2 cellular contexts compared by ENCODE assay signal in genomic region chr6:1780468-1780867, GRCh38.
TF ChIP-seq lines count a peak whose summit lies in the region.

No MANE protein-coding gene starts in this region.

TF ChIP-seq in HepG2, 621 proteins besides CTCF, POLR2A, EP300 and RAD21 (continues in another document):
- no peak for TF ChIP-seq GTF3A (CRISPR knock-in tag; conservative IDR thresholded peaks at IDR 0.05)
- TF ChIP-seq STAT5B (CRISPR knock-in tag; IDR thresholded peaks at IDR 0.05): no peak
- TF ChIP-seq ARHGAP35 (CRISPR knock-in tag; IDR thresholded peaks at IDR 0.05; ENCODE audit: borderline replicate concordance): no peak
- no peak for TF ChIP-seq ZNF276 (CRISPR knock-in tag; IDR thresholded peaks at IDR 0.05; ENCODE audit: low read depth)
- TF ChIP-seq UBTF (CRISPR knock-in tag; IDR thresholded peaks at IDR 0.05): no peak
- TF ChIP-seq FOXA1 (IDR thresholded peaks at IDR 0.05): no peak
- no peak for TF ChIP-seq FOXA1 (CRISPR knock-in tag; IDR thresholded peaks at IDR 0.05)
- no peak for TF ChIP-seq CCAR2 (optimal IDR thresholded peaks at IDR 0.05; ENCODE audit: low read depth, low read length)
- TF ChIP-seq ZNF816 (CRISPR knock-in tag; IDR thresholded peaks at IDR 0.05; ENCODE audit: borderline replicate concordance): no peak
- TF ChIP-seq ZBTB14 (CRISPR knock-in tag; IDR thresholded peaks at IDR 0.05): no peak
- no peak for TF ChIP-seq PAWR (CRISPR knock-in tag; IDR thresholded peaks at IDR 0.05; ENCODE audit: borderline replicate concordance)
- no peak for TF ChIP-seq SP5 (CRISPR knock-in tag; IDR thresholded peaks at IDR 0.05; ENCODE audit: borderline replicate concordance, low read depth)

TF ChIP-seq in K562, 482 proteins besides CTCF, POLR2A, EP300 and RAD21:
- TF ChIP-seq ETS1 (conservative IDR thresholded peaks at IDR 0.05; ENCODE audit: control insufficient read depth, low read depth, low read length) (no peak), PHF20 (IDR thresholded peaks at IDR 0.05; ENCODE audit: partially characterized antibody) (no peak), ELF4 (CRISPR knock-in tag; IDR thresholded peaks at IDR 0.05) (no peak), ZNF609 (CRISPR knock-in tag; IDR thresholded peaks at IDR 0.05; ENCODE audit: borderline replicate concordance) (no peak), ZNF512 (tag; IDR thresholded peaks at IDR 0.05) (no peak), TAL1 (IDR thresholded peaks at IDR 0.05) (no peak), ID3 (CRISPR knock-in tag; IDR thresholded peaks at IDR 0.05) (no peak), ID3 (tag; IDR thresholded peaks at IDR 0.05) (no peak), FOXA1 (IDR thresholded peaks at IDR 0.05; ENCODE audit: borderline replicate concordance) (no peak), GATAD2A (IDR thresholded peaks at IDR 0.05) (no peak), DEAF1 (CRISPR knock-in tag; IDR thresholded peaks at IDR 0.05) (no peak), CAMTA2 (CRISPR knock-in tag; conservative IDR thresholded peaks at IDR 0.05) (no peak), HDGF (IDR thresholded peaks at IDR 0.05) (no peak)
